Comparison of ENCODE assay signal across 17 cellular contexts in genomic region chr3:41673643-41674042, GRCh38.
DNase-seq lines count a peak whose midpoint lies in the region; ATAC-seq and TF ChIP-seq lines count a peak whose summit lies in the region.
"Had no signal": no experiment of that assay in that cellular context is flagged by ENCODE, and none has a peak within 500 bp of the region (broad histone marks: within the 10 kb centered on the region; RNA-seq: fewer than 3 reads in every experiment).

No MANE protein-coding gene starts in this region.

- TF ChIP-seq CTCF in AG04450 (IDR thresholded peaks at IDR 0.05; ENCODE audit: low read depth, low read length) (no peak), fibroblast of pulmonary artery (IDR thresholded peaks at IDR 0.05; ENCODE audit: low read length, missing control alignments) (no peak)

- CTCF ChIA-PET in AG04450 (lab: Charles Lee): interaction anchor here (0.6 kb wide), 1 partner anchor 1347 kb away, joined by 3 read pairs; no protein-coding TSS in a partner anchor

- H3K27me3 ChIP-seq in AG04450 (ENCODE audit: control insufficient read depth, insufficient read depth, low read length): no peaks in the 10 kb centered on the region

- POLR2A ChIA-PET in AG04450 (lab: Yijun Ruan, JAX): interaction anchor here (0.6 kb wide), 1 partner anchor 10 kb away, joined by 3 read pairs; no protein-coding TSS in a partner anchor

- no peak overlapping the region for H3K4me3 ChIP-seq in AG04450 (ENCODE audit: low read depth, low read length)
- H3K4me3 ChIP-seq in fibroblast of pulmonary artery (replicated peaks; ENCODE audit: low read depth, low read length): no peak overlapping the region

- DNase-seq in AG04450 (ENCODE audit: low read depth, low spot score) (peak; percentile 24), HCEC 1CT (peak; percentile 59), amniotic epithelial cell (ENCODE audit: low read depth) (peak; percentile 82), fibroblast of pulmonary artery (ENCODE audit: low read depth) (peak; percentile 18), UCSD-AML1 (lab: John Stamatoyannopoulos, UW; ENCODE audit: unreplicated experiment) (no peak), amygdala (lab: John Stamatoyannopoulos, UW) (no peak), GOT3 (lab: John Stamatoyannopoulos, UW) (no peak)
- DNase-seq: COR-L47, GDM1, NCI-H1436, NCI-H2081, NCI-H2227 treated with DMSO at 0.1 percent for 48 hours, NCI-H526 treated with DMSO at 0.1 percent for 48 hours, RPMI8226, SW 1271 had no signal

- H3K9me3 ChIP-seq in AG04450 (ENCODE audit: control insufficient read depth, insufficient read depth, low read length): no peaks in the 10 kb centered on the region

- ATAC-seq in HG02798 (IDR thresholded peaks at IDR 0.05; ENCODE audit: poor library complexity, unreplicated experiment): no peak

- no peak overlapping the region for H3K27ac ChIP-seq in AG04450 (ENCODE audit: low read depth, low read length)
- H3K27ac ChIP-seq: 22Rv1 had no signal

Comparison
In these comparisons a context has a peak if more than half of its experiments do, and no peak if none do; other contexts are left out.
1. DNase-seq: peak in AG04450 (single experiment), HCEC 1CT (single experiment), amniotic epithelial cell (single experiment) and fibroblast of pulmonary artery (single experiment); none in UCSD-AML1 (single experiment), amygdala (0 of 56) and GOT3 (single experiment).